In genomic region chr10:103191198-103191597, GRCh38 we compare ENCODE assay signal across 9 cellular contexts. TPM values are rescaled to one million over a fixed set of nuclear protein-coding genes. Genes with fewer than 3 reads are reported as not detected.
DNase-seq lines count a peak whose midpoint lies in the region; ATAC-seq, FAIRE-seq and TF ChIP-seq lines count a peak whose summit lies in the region.
"Not testable (repeated sequence)": the region's sequence is repeated elsewhere in the genome, so short reads cannot be mapped to it uniquely, and the experiment has no call there.
"Had no signal": no experiment of that assay in that cellular context is flagged by ENCODE, and none has a peak within 500 bp of the region (broad histone marks: within the 10 kb centered on the region; RNA-seq: fewer than 3 reads in every experiment).

No MANE protein-coding gene starts in this region.

- not testable (repeated sequence) for H3K27me3 ChIP-seq in BLaER1 treated with 17β-estradiol and CSF1 and Interleukin-3, amounts not matched to agents 10 nM and 100 nM; HL-60 (ENCODE audit: insufficient read depth, poor library complexity, severe bottlenecking); endothelial cell of umbilical vein (ENCODE audit: control insufficient read depth in 2 of 2, insufficient read depth in 2 of 2, low read length in 2 of 2); neural progenitor cell

- H3K4me1 Mint-ChIP-seq in T-helper 1 cell treated with Interleukin-12 subunit alpha and Interleukin-12 subunit beta and Interleukin-4 antibody, amounts not matched to agents 30 μg/mL and 1 μg/mL, for 36 hours (ENCODE audit: low read depth): peaks cover 30% of the 10 kb centered on the region
- H3K4me1 Mint-ChIP-seq in activated naive CD8-positive, alpha-beta T cell (ENCODE audit: low read depth): peaks cover 42% of the 10 kb centered on the region
- H3K4me1 Mint-ChIP-seq in immature natural killer cell (peaks cover 57 to 61% of the 10 kb centered on the region in 2 donors), neural progenitor cell (peaks cover 35% of the 10 kb centered on the region)
- H3K4me1 Mint-ChIP-seq in stimulated activated naive CD8-positive, alpha-beta T cell treated with anti-CD3 and anti-CD28 coated beads, Interleukin-15, amount 100 ng/mL, for 72 hours: peaks cover 49% of the 10 kb centered on the region

- H3F3A ChIP-seq in neural progenitor cell (ENCODE audit: low read depth): peaks cover 26% of the 10 kb centered on the region

- not testable (repeated sequence) for H3K9me3 Mint-ChIP-seq in T-helper 1 cell treated with Interleukin-12 subunit alpha and Interleukin-12 subunit beta and Interleukin-4 antibody, amounts not matched to agents 30 μg/mL and 1 μg/mL, for 36 hours; activated naive CD8-positive, alpha-beta T cell (ENCODE audit: low read depth); immature natural killer cell; neural progenitor cell; stimulated activated naive CD8-positive, alpha-beta T cell treated with anti-CD3 and anti-CD28 coated beads, Interleukin-15, amount 100 ng/mL, for 72 hours

- H3K36me3 Mint-ChIP-seq in T-helper 1 cell treated with Interleukin-12 subunit alpha and Interleukin-12 subunit beta and Interleukin-4 antibody, amounts not matched to agents 30 μg/mL and 1 μg/mL, for 36 hours (ENCODE audit: low read depth): peaks cover 13% of the 10 kb centered on the region
- not testable (repeated sequence) for H3K36me3 Mint-ChIP-seq in activated naive CD8-positive, alpha-beta T cell; immature natural killer cell; neural progenitor cell

- H2AFZ ChIP-seq in endothelial cell of umbilical vein (ENCODE audit: low read depth, low read length); neural progenitor cell (replicated peaks): not testable (repeated sequence)

- peaks cover 25 to 63% (median 56%) of the 10 kb centered on the region in 11 experiments; a peak in 20 of 22 replicates for H4K20me1 ChIP-seq in BLaER1 treated with 17β-estradiol and CSF1 and Interleukin-3, amounts not matched to agents 10 nM and 100 nM
- not testable (repeated sequence) for H4K20me1 ChIP-seq in endothelial cell of umbilical vein (replicated peaks; ENCODE audit: control insufficient read depth, extremely low read depth, insufficient read depth, low read length)
- H4K20me1 ChIP-seq in neural progenitor cell (ENCODE audit: low read depth): peaks cover 22% of the 10 kb centered on the region

- H3K4me1 ChIP-seq in BLaER1 treated with 17β-estradiol and CSF1 and Interleukin-3, amounts not matched to agents 10 nM and 100 nM: peaks cover 46 to 79% (median 55%) of the 10 kb centered on the region in 10 experiments
- H3K4me1 ChIP-seq in endothelial cell of umbilical vein (ENCODE audit: control insufficient read depth, extremely low read depth, insufficient read depth, low read length): peaks cover 24% of the 10 kb centered on the region
- peaks cover 18% of the 10 kb centered on the region for H3K4me1 ChIP-seq in neural progenitor cell

- H3K4me2 ChIP-seq in BLaER1 treated with 17β-estradiol and CSF1 and Interleukin-3, amounts not matched to agents 10 nM and 100 nM: peak overlapping the region; percentile 76 to 94 (median 88)
- H3K4me2 ChIP-seq in endothelial cell of umbilical vein (ENCODE audit: insufficient read depth, low read length) (peak overlapping the region; percentile 99), neural progenitor cell (peak overlapping the region; percentile 95)

- intact Hi-C loops in endothelial cell of umbilical vein (cut with micrococcal nuclease): not testable (repeated sequence)

- H3K79me2 ChIP-seq in endothelial cell of umbilical vein (ENCODE audit: control insufficient read depth, insufficient read depth, low read length) (peaks cover 62% of the 10 kb centered on the region), neural progenitor cell (ENCODE audit: low read depth) (peaks cover 63% of the 10 kb centered on the region)

- not testable (repeated sequence) for ATAC-seq in stimulated activated naive CD8-positive, alpha-beta T cell treated with anti-CD3 and anti-CD28 coated beads, Interleukin-15, amount 100 ng/mL, for 72 hours

- not testable (repeated sequence) for H3K9me3 ChIP-seq in BLaER1 treated with 17β-estradiol and CSF1 and Interleukin-3, amounts not matched to agents 10 nM and 100 nM (replicated peaks in 1 of 11); endothelial cell of umbilical vein (replicated peaks; ENCODE audit: control insufficient read depth, insufficient read depth, low read length); neural progenitor cell (ENCODE audit: low read depth)

- H3K4me3 Mint-ChIP-seq in T-helper 1 cell treated with Interleukin-12 subunit alpha and Interleukin-12 subunit beta and Interleukin-4 antibody, amounts not matched to agents 30 μg/mL and 1 μg/mL, for 36 hours: peak overlapping the region; percentile 99
- peak overlapping the region; percentile 97 for H3K4me3 Mint-ChIP-seq in activated naive CD8-positive, alpha-beta T cell
- peak overlapping the region; percentile 94 to 100 (median 99) for H3K4me3 Mint-ChIP-seq in immature natural killer cell
- H3K4me3 Mint-ChIP-seq in neural progenitor cell: peak overlapping the region; percentile 99
- H3K4me3 Mint-ChIP-seq in stimulated activated naive CD8-positive, alpha-beta T cell treated with anti-CD3 and anti-CD28 coated beads, Interleukin-15, amount 100 ng/mL, for 72 hours: peak overlapping the region; percentile 100

- not testable (repeated sequence) for TF ChIP-seq POLR2A in endothelial cell of umbilical vein (IDR thresholded peaks at IDR 0.05; ENCODE audit: low read depth, low read length)

- not testable (repeated sequence) for FAIRE-seq in endothelial cell of umbilical vein (lab: Jason Lieb, UNC)

- not testable (repeated sequence) for BruUV-seq in endothelial cell of umbilical vein (replicated peaks; lab: Mats Ljungman, UMichigan)

- H3K27me3 Mint-ChIP-seq in T-helper 1 cell treated with Interleukin-12 subunit alpha and Interleukin-12 subunit beta and Interleukin-4 antibody, amounts not matched to agents 30 μg/mL and 1 μg/mL, for 36 hours (ENCODE audit: low read depth); activated naive CD8-positive, alpha-beta T cell; stimulated activated naive CD8-positive, alpha-beta T cell treated with anti-CD3 and anti-CD28 coated beads, Interleukin-15, amount 100 ng/mL, for 72 hours: not testable (repeated sequence)
- H3K27me3 Mint-ChIP-seq in immature natural killer cell (ENCODE audit: low read depth in 3 of 3) (peaks cover 5 to 20% (median 14%) of the 10 kb centered on the region in 3 donors), neural progenitor cell (ENCODE audit: insufficient read depth, low read depth) (peaks cover 10% of the 10 kb centered on the region)

- H3K27ac Mint-ChIP-seq in T-helper 1 cell treated with Interleukin-12 subunit alpha and Interleukin-12 subunit beta and Interleukin-4 antibody, amounts not matched to agents 30 μg/mL and 1 μg/mL, for 36 hours: peak overlapping the region; percentile 100
- not testable (repeated sequence) for H3K27ac Mint-ChIP-seq in activated naive CD8-positive, alpha-beta T cell; neural progenitor cell; stimulated activated naive CD8-positive, alpha-beta T cell treated with anti-CD3 and anti-CD28 coated beads, Interleukin-15, amount 100 ng/mL, for 72 hours
- peak overlapping the region; percentile 93 to 99 (median 98) for H3K27ac Mint-ChIP-seq in immature natural killer cell

- H3K27ac ChIP-seq in BLaER1 treated with 17β-estradiol and CSF1 and Interleukin-3, amounts not matched to agents 10 nM and 100 nM: peak overlapping the region in 9 of 11 experiments; percentile 44 to 99 (median 96); a peak in 19 of 22 replicates
- H3K27ac ChIP-seq in HL-60 (replicated peaks): peak overlapping the region; percentile 94
- not testable (repeated sequence) for H3K27ac ChIP-seq in endothelial cell of umbilical vein (ENCODE audit: insufficient read depth, low read depth, low read length); neural progenitor cell

- H3K9ac ChIP-seq in BLaER1 treated with 17β-estradiol and CSF1 and Interleukin-3, amounts not matched to agents 10 nM and 100 nM: peak overlapping the region; percentile 95 to 99 (median 97); a peak in 21 of 22 replicates
- not testable (repeated sequence) for H3K9ac ChIP-seq in endothelial cell of umbilical vein (replicated peaks; ENCODE audit: extremely low read depth, insufficient read depth, low read length); neural progenitor cell

- DNase-seq in HL-60 (ENCODE audit: low read depth in 1 of 2, low spot score in 1 of 2); endothelial cell of umbilical vein (ENCODE audit: low read depth, low spot score); immature natural killer cell; neural progenitor cell (ENCODE audit: low spot score); stimulated activated naive CD8-positive, alpha-beta T cell treated with anti-CD3 and anti-CD28 coated beads, Interleukin-15, amount 100 ng/mL, for 72 hours: not testable (repeated sequence)

- not testable (repeated sequence) for H3K9me1 ChIP-seq in endothelial cell of umbilical vein (replicated peaks; ENCODE audit: control insufficient read depth, extremely low read depth, insufficient read depth, low read length)

- peaks cover 11 to 41% (median 24%) of the 10 kb centered on the region in 11 experiments; a peak in 21 of 22 replicates for H3K36me3 ChIP-seq in BLaER1 treated with 17β-estradiol and CSF1 and Interleukin-3, amounts not matched to agents 10 nM and 100 nM
- not testable (repeated sequence) for H3K36me3 ChIP-seq in endothelial cell of umbilical vein (ENCODE audit: control insufficient read depth in 2 of 2, extremely low read depth in 1 of 2, insufficient read depth in 2 of 2, low read length in 2 of 2); neural progenitor cell

- dilution Hi-C loops in endothelial cell of umbilical vein (cut with MboI; ENCODE audit: extremely low pct_ligation_motif_present, low sequenced_read_pairs): not testable (repeated sequence)

- TF ChIP-seq CTCF in HL-60 (IDR thresholded peaks at IDR 0.05; ENCODE audit: insufficient read depth, low read length); endothelial cell of umbilical vein (IDR thresholded peaks at IDR 0.05; ENCODE audit: extremely low read depth in 1 of 2, insufficient read depth in 1 of 2, low read depth in 1 of 2, low read length in 2 of 2); neural progenitor cell (IDR thresholded peaks at IDR 0.05): not testable (repeated sequence)

- POLR2A ChIA-PET in endothelial cell of umbilical vein (lab: Charles Lee): interaction anchor here (0.6 to 3.3 kb wide), 5 partner anchors 14 to 39 kb away, joined by 3 to 28 read pairs (median 6); no protein-coding TSS in a partner anchor

- H3K4me3 ChIP-seq in BLaER1 treated with 17β-estradiol and CSF1 and Interleukin-3, amounts not matched to agents 10 nM and 100 nM: peak overlapping the region; percentile 77 to 98 (median 85)
- peak overlapping the region; percentile 69 for H3K4me3 ChIP-seq in HL-60 (replicated peaks; ENCODE audit: insufficient read depth, low read length)
- H3K4me3 ChIP-seq in endothelial cell of umbilical vein (replicated peaks in 1 of 3; ENCODE audit: insufficient read depth in 1 of 3, low read depth in 1 of 3, low read length in 3 of 3): peak overlapping the region in 1 of 3 experiments; percentile 71
- peak overlapping the region; percentile 88 for H3K4me3 ChIP-seq in neural progenitor cell

- CTCF ChIA-PET in endothelial cell of umbilical vein (lab: Charles Lee): interaction anchor here (1.0 to 6.4 kb wide), 10 partner anchors 10 to 477 kb away, joined by 3 to 89 read pairs (median 10); partner anchors contain the start of genes ARL3, CNNM2, RPEL1 and SFXN2

RNA-seq across cellular contexts. Expression of gene NT5C2, which starts 1.9 kb away (rescaled TPM):
- total RNA-seq in endothelial cell of umbilical vein (59.0 and 69.9 TPM in 2 replicates), neural progenitor cell (ENCODE audit: low replicate concordance) (63.6 and 87.2 TPM in 2 replicates)
- polyA plus RNA-seq in endothelial cell of umbilical vein (42.6 and 47.2 TPM in 2 replicates), immature natural killer cell (100 to 1,000 TPM in 1 of 3 donors, 10 to 100 TPM in 2; 86.2 to 116 (median 91.5) TPM)
- polyA plus RNA-seq in endothelial cell of umbilical vein (2011; cell fraction: cytosol; rRNA removed): 40.2 and 40.4 TPM in 2 replicates
- polyA plus RNA-seq in endothelial cell of umbilical vein (2011; cell fraction: nucleus; rRNA removed): 70.3 and 81.9 TPM in 2 replicates
- 47.9 and 58.7 TPM in 2 replicates for polyA plus RNA-seq in endothelial cell of umbilical vein (2012)
- polyA minus RNA-seq in endothelial cell of umbilical vein: 65.4 and 70.5 TPM in 2 replicates
- polyA minus RNA-seq in endothelial cell of umbilical vein (2011; cell fraction: cytosol; rRNA and poly(A)+ RNA removed): 30.5 TPM
- 68.6 and 107 TPM in 2 replicates for polyA minus RNA-seq in endothelial cell of umbilical vein (2011; cell fraction: nucleus; rRNA and poly(A)+ RNA removed)

RNA-seq across cellular contexts. Expression of gene RPEL1, which starts 54.5 kb away (rescaled TPM):
- total RNA-seq in endothelial cell of umbilical vein (not detected in 2 replicates), neural progenitor cell (ENCODE audit: low replicate concordance) (not detected in 2 replicates)
- polyA plus RNA-seq in endothelial cell of umbilical vein (0.04 and 0.11 TPM in 2 replicates), immature natural killer cell (not detected)
- polyA plus RNA-seq in endothelial cell of umbilical vein (2011; cell fraction: cytosol; rRNA removed): 0.15 and 0.20 TPM in 2 replicates
- polyA plus RNA-seq in endothelial cell of umbilical vein (2011; cell fraction: nucleus; rRNA removed): 0.07 and 0.10 TPM in 2 replicates
- 0.12 and 0.36 TPM in 2 replicates for polyA plus RNA-seq in endothelial cell of umbilical vein (2012)
- polyA minus RNA-seq in endothelial cell of umbilical vein: 0.12 TPM in 1 of 2 replicates, not detected in the other
- not detected for polyA minus RNA-seq in endothelial cell of umbilical vein (2011; cell fraction: cytosol; rRNA and poly(A)+ RNA removed)
- polyA minus RNA-seq in endothelial cell of umbilical vein (2011; cell fraction: nucleus; rRNA and poly(A)+ RNA removed): not detected in 2 replicates
- total RNA-seq: T-helper 2 cell treated with Interferon-gamma antibody and Interleukin-4, amounts not matched to agents 100 ng/mL and 5 ng/mL, for 36 hours had no signal
